Comparison of ENCODE assay signal across 8 cellular contexts in the genomic region with DNA sequence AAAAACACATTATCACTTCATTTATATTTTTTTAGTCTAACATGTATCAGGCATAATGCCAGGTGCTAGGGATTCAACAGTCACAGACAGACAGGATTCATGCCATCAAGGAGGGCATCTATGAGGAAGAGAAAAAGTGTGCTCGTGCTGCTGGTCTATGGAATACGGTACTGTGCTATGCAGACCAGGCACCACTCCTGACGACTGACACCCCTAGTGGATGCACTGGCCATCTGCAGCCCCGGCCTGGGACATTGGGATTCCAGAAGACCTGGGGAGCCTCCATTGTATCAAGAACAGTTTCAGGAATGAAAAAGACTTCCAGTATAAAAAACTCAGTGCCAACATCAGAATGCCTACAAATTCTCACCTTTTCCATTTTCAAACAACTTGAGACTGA.
DNase-seq lines count a peak whose midpoint lies in the region; ATAC-seq and TF ChIP-seq lines count a peak whose summit lies in the region.

No MANE protein-coding gene starts in this region.

- TF ChIP-seq CTCF in PC-9 (conservative IDR thresholded peaks at IDR 0.05) (peak; percentile 65), endodermal cell (conservative IDR thresholded peaks at IDR 0.05) (peak; percentile 90)

- CTCF ChIA-PET in PC-9 (lab: Charles Lee) = no interaction called here

- H3K4me2 ChIP-seq in PC-9 = no peak overlapping the region

- H3K79me2 ChIP-seq in PC-9 (ENCODE audit: low read depth) = no peaks in the 10 kb centered on the region

- 0 out of 2 replicates have a peak, but pooled peaks cover 3% of the 10 kb centered on the region for H3F3A ChIP-seq in PC-9 (ENCODE audit: insufficient read depth, low read depth)

- intact Hi-C loops in PC-9 (cut with micrococcal nuclease; ENCODE audit: unreplicated experiment) = no loop called here

- no peaks in the 10 kb centered on the region for H3K9me3 ChIP-seq in PC-9 (ENCODE audit: insufficient read depth, low read depth)
- H3K9me3 ChIP-seq in endodermal cell (ENCODE audit: control insufficient read depth, low read length) = no peaks in the 10 kb centered on the region

- H3K4me1 Mint-ChIP-seq in endodermal cell = peaks cover 23% of the 10 kb centered on the region
- H3K4me1 Mint-ChIP-seq in natural killer cell treated with Interleukin-12 subunit alpha and Interleukin-12 subunit beta and Interleukin-15 and Interleukin-18, amount 100 ng/mL, for 72 hours (ENCODE audit: low read depth in 2 of 2) = peaks cover 47 to 59% of the 10 kb centered on the region in 2 donors

- H3K4me1 ChIP-seq in PC-9 (replicated peaks; ENCODE audit: insufficient read depth) (peaks cover 8% of the 10 kb centered on the region), endodermal cell (ENCODE audit: control insufficient read depth, insufficient read depth, low read length) (no peaks in the 10 kb centered on the region)

- POLR2A ChIA-PET in PC-9 (lab: Charles Lee; ENCODE audit: unreplicated experiment) = no interaction called here

- no peaks in the 10 kb centered on the region for H3K9me3 Mint-ChIP-seq in endodermal cell
- H3K9me3 Mint-ChIP-seq in natural killer cell treated with Interleukin-12 subunit alpha and Interleukin-12 subunit beta and Interleukin-15 and Interleukin-18, amount 100 ng/mL, for 72 hours = no peaks in the 10 kb centered on the region

- no peak overlapping the region for H2AFZ ChIP-seq in PC-9

- no peak overlapping the region for H3K27ac Mint-ChIP-seq in endodermal cell
- H3K27ac Mint-ChIP-seq in natural killer cell treated with Interleukin-12 subunit alpha and Interleukin-12 subunit beta and Interleukin-15 and Interleukin-18, amount 100 ng/mL, for 72 hours = no peak overlapping the region

- BruUV-seq in PC-9 (replicated peaks; lab: Mats Ljungman, UMichigan) = no TSS peak

- peaks cover 3% of the 10 kb centered on the region for H3K36me3 Mint-ChIP-seq in endodermal cell (ENCODE audit: low read depth)
- no peaks in the 10 kb centered on the region for H3K36me3 Mint-ChIP-seq in natural killer cell treated with Interleukin-12 subunit alpha and Interleukin-12 subunit beta and Interleukin-15 and Interleukin-18, amount 100 ng/mL, for 72 hours

- no peak overlapping the region for H3K4me3 Mint-ChIP-seq in endodermal cell
- no peak overlapping the region for H3K4me3 Mint-ChIP-seq in natural killer cell treated with Interleukin-12 subunit alpha and Interleukin-12 subunit beta and Interleukin-15 and Interleukin-18, amount 100 ng/mL, for 72 hours

- H3K9ac ChIP-seq in endodermal cell (ENCODE audit: extremely low read depth, low read length, poor library complexity, severe bottlenecking) = no peak overlapping the region

- H3K36me3 ChIP-seq in PC-9 (ENCODE audit: low read depth) (no peaks in the 10 kb centered on the region), endodermal cell (ENCODE audit: control insufficient read depth, insufficient read depth, low read length) (no peaks in the 10 kb centered on the region)

- H4K20me1 ChIP-seq in PC-9 (ENCODE audit: insufficient read depth) = no peaks in the 10 kb centered on the region

- H3K27me3 ChIP-seq in PC-9 (ENCODE audit: insufficient read depth, low read depth) = no peaks in the 10 kb centered on the region
- no peaks in the 10 kb centered on the region for H3K27me3 ChIP-seq in endodermal cell (ENCODE audit: control insufficient read depth, insufficient read depth, low read length, poor library complexity, severe bottlenecking)

- DNase-seq in DMS53 treated with DMSO at 0.1 percent for 48 hours (lab: John Stamatoyannopoulos, UW; ENCODE audit: unreplicated experiment) (peak; percentile 4), PC-9 (peak in 1 of 2 experiments; percentile 8), endodermal cell (peak; percentile 95), NCI-H345 treated with DMSO at 0.1 percent for 48 hours (lab: John Stamatoyannopoulos, UW; ENCODE audit: unreplicated experiment) (no peak), GM19238 (ENCODE audit: insufficient read length, low spot score) (no peak)
- DNase-seq in natural killer cell treated with Interleukin-12 subunit alpha and Interleukin-12 subunit beta and Interleukin-15 and Interleukin-18, amount 100 ng/mL, for 72 hours (ENCODE audit: low spot score) = no peak

- 19 to 23% methylated on average over 2 to 4 of the region's 4 CpGs for WGBS in endodermal cell (ENCODE audit: insufficient coverage in 1 of 2, insufficient read length in 1 of 2), 2 experiments

- H3K4me3 ChIP-seq in PC-9 (no peak overlapping the region), endodermal cell (ENCODE audit: low read length) (no peak overlapping the region)

- no peaks in the 10 kb centered on the region for H3K9me2 ChIP-seq in PC-9 (ENCODE audit: insufficient read depth)

- no peak overlapping the region for H3K27ac ChIP-seq in PC-9
- no peak overlapping the region for H3K27ac ChIP-seq in endodermal cell (ENCODE audit: low read depth, low read length)

- ATAC-seq in GM19351 (IDR thresholded peaks at IDR 0.05; ENCODE audit: unreplicated experiment) = peak; percentile 99
- ATAC-seq in HG03196 (IDR thresholded peaks at IDR 0.05; ENCODE audit: unreplicated experiment) = peak; percentile 91
- ATAC-seq in natural killer cell treated with Interleukin-12 subunit alpha and Interleukin-12 subunit beta and Interleukin-15 and Interleukin-18, amount 100 ng/mL, for 72 hours = peak; percentile 59 to 62

- no peaks in the 10 kb centered on the region for H3K27me3 Mint-ChIP-seq in endodermal cell (ENCODE audit: insufficient read depth)
- no peaks in the 10 kb centered on the region for H3K27me3 Mint-ChIP-seq in natural killer cell treated with Interleukin-12 subunit alpha and Interleukin-12 subunit beta and Interleukin-15 and Interleukin-18, amount 100 ng/mL, for 72 hours

Comparison
In these comparisons a context has a peak if more than half of its experiments do, and no peak if none do; other contexts are left out.
1. DNase-seq: peak in DMS53 treated with DMSO at 0.1 percent for 48 hours (single experiment) and endodermal cell (single experiment); none in natural killer cell treated with Interleukin-12 subunit alpha and Interleukin-12 subunit beta and Interleukin-15 and Interleukin-18, amount 100 ng/mL, for 72 hours (single experiment), NCI-H345 treated with DMSO at 0.1 percent for 48 hours (single experiment) and GM19238 (single experiment).
2. Peak in every context shown above with its lines, with median percentiles within 50 percentile points of each other: ATAC-seq.